ENCODE assay signal across 24 cellular contexts in the genomic region with DNA sequence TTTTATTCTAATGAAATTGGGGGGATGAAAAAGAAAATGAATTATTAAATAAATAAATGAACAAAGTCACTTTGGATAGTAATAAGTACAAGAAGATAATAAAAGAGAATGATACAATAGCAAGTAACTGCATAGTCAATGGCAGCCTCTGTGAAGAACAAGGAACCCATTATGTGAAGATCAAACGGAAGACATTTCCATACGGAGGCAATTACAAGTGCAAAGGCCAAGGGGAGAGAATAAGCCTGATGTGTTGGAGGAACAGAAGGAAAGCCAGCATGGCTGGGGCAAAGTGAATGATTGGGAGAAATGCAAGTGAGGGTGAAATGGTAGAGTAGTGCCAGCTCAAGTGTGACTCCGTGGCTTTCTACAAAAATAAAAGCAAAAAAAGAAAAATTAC. TPM values are rescaled to one million over a fixed set of nuclear protein-coding genes. Genes with fewer than 3 reads are reported as not detected.
DNase-seq lines count a peak whose midpoint lies in the region; ATAC-seq, FAIRE-seq and TF ChIP-seq lines count a peak whose summit lies in the region.
"Had no signal": no experiment of that assay in that cellular context is flagged by ENCODE, and none has a peak within 500 bp of the region (broad histone marks: within the 10 kb centered on the region; RNA-seq: fewer than 3 reads in every experiment).

No MANE protein-coding gene starts in this region.

- FAIRE-seq in HepG2 (lab: Jason Lieb, UNC): peak; percentile 60
- FAIRE-seq: GM12878, GM19239, K562 had no signal

- H3K9ac ChIP-seq in HepG2 (ENCODE audit: insufficient read depth, low read depth, low read length): peak overlapping the region; percentile 62
- H3K9ac ChIP-seq: SK-N-SH had no signal

- in situ Hi-C loops in HepG2 (cut with HindIII; ENCODE audit: extremely low pct_ligation_motif_present, low pct_unique_long_range_greater_than_20kb): no loop called here

- H3K4me1 Mint-ChIP-seq in WTC11: peaks cover 4% of the 10 kb centered on the region
- H3K4me1 Mint-ChIP-seq in neural crest cell: peaks cover 34% of the 10 kb centered on the region
- no peaks in the 10 kb centered on the region for H3K4me1 Mint-ChIP-seq in activated CD4-positive, alpha-beta T cell treated with anti-CD3 and anti-CD28 coated beads, Interleukin-2, amount 10 ng/mL, durations not matched to agents 24 days and 14 days

- TF ChIP-seq EP300 in HepG2 (IDR thresholded peaks at IDR 0.05; ENCODE audit: low read depth in 2 of 2, low read length in 2 of 2) (peak; percentile 22 to 83; a peak in 2 of 4 replicates), HepG2 (CRISPR knock-in tag; IDR thresholded peaks at IDR 0.05; ENCODE audit: borderline replicate concordance) (peak; percentile 54; the same call in 1 of the 2 replicates)

- H3K79me2 ChIP-seq in HepG2 (ENCODE audit: insufficient read depth, low read length): no peaks in the 10 kb centered on the region

- ATAC-seq in HepG2 (peak; percentile 100), right lobe of liver (no peak), WTC11 (peak; percentile 32; the same call in 1 of the 2 replicates)
- ATAC-seq: GM12878 had no signal

- CTCF ChIA-PET in HepG2 (lab: Yijun Ruan, JAX; ENCODE audit: low intra/inter-chr PET ratio, low total read pairs) (no interaction called here), WTC11 (lab: Charles Lee) (no interaction called here)

- H3K27me3 ChIP-seq in HepG2 (ENCODE audit: control insufficient read depth in 1 of 2, insufficient read depth in 2 of 2, low read length in 2 of 2) (no peaks in the 10 kb centered on the region), right lobe of liver (no peaks in the 10 kb centered on the region)
- H3K27me3 ChIP-seq: BE2C had no signal

- H4K20me1 ChIP-seq in HepG2 (ENCODE audit: insufficient read depth, low read length): no peaks in the 10 kb centered on the region

- no peak for TF ChIP-seq POLR2A in HepG2 (IDR thresholded peaks at IDR 0.05; ENCODE audit: insufficient read depth in 1 of 2, low read depth in 2 of 2, low read length in 2 of 2)
- no peak for TF ChIP-seq POLR2A in right lobe of liver (IDR thresholded peaks at IDR 0.05)

- H3K4me2 ChIP-seq in HepG2 (ENCODE audit: low read depth, low read length): peak overlapping the region; percentile 47
- H3K4me2 ChIP-seq: SK-N-SH had no signal

- POLR2A ChIA-PET in HepG2 (lab: Yijun Ruan, JAX) (interaction anchor here (1.0 to 1.9 kb wide), 6 partner anchors 9 to 54 kb away, joined by 3 to 10 read pairs (median 4); no protein-coding TSS in a partner anchor), WTC11 (lab: Charles Lee) (no interaction called here)

- no peak overlapping the region for H3K27ac Mint-ChIP-seq in WTC11
- H3K27ac Mint-ChIP-seq in neural crest cell (ENCODE audit: unreplicated experiment): peak overlapping the region; percentile 58
- H3K27ac Mint-ChIP-seq in activated CD4-positive, alpha-beta T cell treated with anti-CD3 and anti-CD28 coated beads, Interleukin-2, amount 10 ng/mL, durations not matched to agents 24 days and 14 days: no peak overlapping the region
- H3K27ac Mint-ChIP-seq: CD4-positive, alpha-beta T cell had no signal

- H3K4me1 ChIP-seq in HepG2 (ENCODE audit: insufficient read depth, low read length) (peaks cover 53% of the 10 kb centered on the region), right lobe of liver (no peaks in the 10 kb centered on the region)
- H3K4me1 ChIP-seq: BE2C had no signal

- H3K27me3 Mint-ChIP-seq in WTC11 (ENCODE audit: low read depth) (no peaks in the 10 kb centered on the region), neural crest cell (ENCODE audit: low read depth) (no peaks in the 10 kb centered on the region)
- H3K27me3 Mint-ChIP-seq in activated CD4-positive, alpha-beta T cell treated with anti-CD3 and anti-CD28 coated beads, Interleukin-2, amount 10 ng/mL, durations not matched to agents 24 days and 14 days: peaks cover 24% of the 10 kb centered on the region

- H3K27ac ChIP-seq in HepG2 (ENCODE audit: extremely low read length, insufficient read depth, low read length) (peak overlapping the region; percentile 84), right lobe of liver (no peak overlapping the region)

- TF ChIP-seq CTCF in HepG2 (CRISPR knock-in tag; IDR thresholded peaks at IDR 0.05) (no peak), right lobe of liver (IDR thresholded peaks at IDR 0.05) (no peak), WTC11 (IDR thresholded peaks at IDR 0.05) (no peak), neural crest cell (conservative IDR thresholded peaks at IDR 0.05) (no peak)

- intact Hi-C loops in HepG2 (cut with micrococcal nuclease; ENCODE audit: unreplicated experiment) (loop anchor here (5.0 kb wide), 1 partner anchor 36 kb away; no protein-coding TSS in a partner anchor), right lobe of liver (cut with DNase I) (no loop called here)
- intact Hi-C loops in activated CD4-positive, alpha-beta T cell treated with anti-CD3 and anti-CD28 coated beads, Interleukin-2, amount 10 ng/mL, durations not matched to agents 24 days and 14 days (cut with micrococcal nuclease): no loop called here

- no peak overlapping the region for H2AFZ ChIP-seq in HepG2 (ENCODE audit: low read length)

- H3K36me3 Mint-ChIP-seq in WTC11: no peaks in the 10 kb centered on the region
- H3K36me3 Mint-ChIP-seq in neural crest cell (ENCODE audit: low read depth): no peaks in the 10 kb centered on the region
- H3K36me3 Mint-ChIP-seq in activated CD4-positive, alpha-beta T cell treated with anti-CD3 and anti-CD28 coated beads, Interleukin-2, amount 10 ng/mL, durations not matched to agents 24 days and 14 days (ENCODE audit: low read depth): no peaks in the 10 kb centered on the region

- H3K36me3 ChIP-seq in HepG2 (replicated peaks in 1 of 2; ENCODE audit: control insufficient read depth in 1 of 2, insufficient read depth in 2 of 2, low read length in 2 of 2) (no peaks in the 10 kb centered on the region), right lobe of liver (no peaks in the 10 kb centered on the region)
- H3K36me3 ChIP-seq: BE2C had no signal

- no peak overlapping the region for H3K4me3 Mint-ChIP-seq in WTC11
- H3K4me3 Mint-ChIP-seq in neural crest cell: peak overlapping the region; percentile 19
- no peak overlapping the region for H3K4me3 Mint-ChIP-seq in activated CD4-positive, alpha-beta T cell treated with anti-CD3 and anti-CD28 coated beads, Interleukin-2, amount 10 ng/mL, durations not matched to agents 24 days and 14 days
- H3K4me3 Mint-ChIP-seq: CD4-positive, alpha-beta T cell had no signal

- 0 out of 2 replicates have a peak, but pooled peaks have one; percentile 10 for TF ChIP-seq RAD21 in HepG2 (CRISPR knock-in tag; IDR thresholded peaks at IDR 0.05)

- H3K4me3 ChIP-seq in HepG2 (replicated peaks in 1 of 3; ENCODE audit: insufficient read depth in 1 of 3, low read depth in 2 of 3, low read length in 3 of 3) (no peak overlapping the region), right lobe of liver (no peak overlapping the region)
- H3K4me3 ChIP-seq: GM12878, K562 had no signal

- 4% methylated on average over 3 of the region's 3 CpGs for WGBS in HepG2 (ENCODE audit: low lambda C conversion rate)
- 60% methylated on average over 3 of the region's 3 CpGs for WGBS in right lobe of liver (ENCODE audit: insufficient coverage, low coverage, low lambda C conversion rate, missing lambda C conversion rate)

- no TSS peak for BruUV-seq in HepG2 (replicated peaks; lab: Mats Ljungman, UMichigan)

- no peaks in the 10 kb centered on the region for H3K9me3 ChIP-seq in HepG2 (ENCODE audit: low read length)
- no peaks in the 10 kb centered on the region for H3K9me3 ChIP-seq in right lobe of liver
- H3K9me3 ChIP-seq: BE2C, SK-N-SH had no signal

- DNase-seq in HepG2 (ENCODE audit: low spot score) (peak; percentile 97), right lobe of liver (no peak), WTC11 (ENCODE audit: low spot score) (no peak), neural crest cell (ENCODE audit: low read depth, low spot score) (no peak), NOMO-1 treated with DMSO at 0.1 percent for 48 hours (lab: John Stamatoyannopoulos, UW; ENCODE audit: unreplicated experiment) (no peak), NCI-H146 treated with DMSO at 0.1 percent for 48 hours (lab: John Stamatoyannopoulos, UW; ENCODE audit: unreplicated experiment) (no peak), cerebellar nuclear complex (lab: John Stamatoyannopoulos, UW) (no peak)
- no peak for DNase-seq in activated CD4-positive, alpha-beta T cell treated with anti-CD3 and anti-CD28 coated beads, Interleukin-2, amount 10 ng/mL, durations not matched to agents 24 days and 14 days
- DNase-seq: BE2C; Calu3; CD4-positive, alpha-beta T cell; DMS53; EL; GOT3; NCI-H187; NCI-H2107; NCI-H510A; SHP77; SK-N-SH had no signal

- H3K9me3 Mint-ChIP-seq in WTC11: no peaks in the 10 kb centered on the region
- no peaks in the 10 kb centered on the region for H3K9me3 Mint-ChIP-seq in neural crest cell
- H3K9me3 Mint-ChIP-seq in activated CD4-positive, alpha-beta T cell treated with anti-CD3 and anti-CD28 coated beads, Interleukin-2, amount 10 ng/mL, durations not matched to agents 24 days and 14 days: no peaks in the 10 kb centered on the region
- H3K9me3 Mint-ChIP-seq: CD4-positive, alpha-beta T cell had no signal

RNA-seq across cellular contexts. Expression of a gene that starts 43.9 kb away (rescaled TPM):
- 129 and 178 TPM in 2 replicates for total RNA-seq in HepG2 (2016; rRNA removed; fragmentation: Illumina TruSeq; extraction: Trizol)
- 208 and 211 TPM in 2 replicates for total RNA-seq in HepG2 (2016; cell fraction: cytosol; rRNA removed; fragmentation: Illumina TruSeq; extraction: Trizol; ENCODE audit: low read depth)
- 126 and 183 TPM in 2 replicates for total RNA-seq in HepG2 (2016; cell fraction: insoluble cytoplasmic fraction; rRNA removed; fragmentation: Illumina TruSeq; extraction: Trizol)
- total RNA-seq in HepG2 (2016; cell fraction: membrane; rRNA removed; fragmentation: Illumina TruSeq; extraction: Trizol): 296 and 310 TPM in 2 replicates
- total RNA-seq in HepG2 (2016; cell fraction: nucleus; rRNA removed; fragmentation: Illumina TruSeq; extraction: Trizol): 171 and 189 TPM in 2 replicates
- polyA plus RNA-seq in HepG2 (2011; rRNA removed): 88.1 and 117 TPM in 2 replicates
- 49.7 and 67.3 TPM in 2 replicates for polyA plus RNA-seq in HepG2 (2011; cell fraction: cytosol; rRNA removed)
- 44.4 and 56.5 TPM in 2 replicates for polyA plus RNA-seq in HepG2 (2011; cell fraction: nucleus; rRNA removed)
- 90.0 and 113 TPM in 2 replicates for polyA plus RNA-seq in HepG2 (2012)
- 361 and 410 TPM in 2 replicates for polyA plus RNA-seq in HepG2 (2016; cell fraction: cytosol; fragmentation: Illumina TruSeq; extraction: Trizol; ENCODE audit: low read depth)
- 161 and 176 TPM in 2 replicates for polyA plus RNA-seq in HepG2 (2016; cell fraction: insoluble cytoplasmic fraction; fragmentation: Illumina TruSeq; extraction: Trizol; ENCODE audit: low read depth)
- polyA plus RNA-seq in HepG2 (2016; cell fraction: membrane; fragmentation: Illumina TruSeq; extraction: Trizol; ENCODE audit: low read depth): 379 and 382 TPM in 2 replicates
- 235 and 262 TPM in 2 replicates for polyA plus RNA-seq in HepG2 (2016; cell fraction: nucleus; fragmentation: Illumina TruSeq; extraction: Trizol; ENCODE audit: insufficient read depth, low read depth)
- polyA minus RNA-seq in HepG2 (2011; rRNA and poly(A)+ RNA removed; ENCODE audit: low replicate concordance): 12.6 and 91.0 TPM in 2 replicates
- 46.9 and 67.8 TPM in 2 replicates for polyA minus RNA-seq in HepG2 (2011; cell fraction: cytosol; rRNA and poly(A)+ RNA removed)
- polyA minus RNA-seq in HepG2 (2011; cell fraction: nucleus; rRNA and poly(A)+ RNA removed): 134 and 160 TPM in 2 replicates
- total RNA-seq in right lobe of liver: 100 to 1,000 TPM in 1 of 6 experiments, 10 to 100 TPM in 5; 52.3 to 110 (median 75.8) TPM
- total RNA-seq in WTC11 (2021): 17.6 to 19.8 TPM (median 19.1 TPM) in 3 replicates
- 20.7 and 22.7 TPM in 2 replicates for total RNA-seq in neural crest cell
- total RNA-seq in activated CD4-positive, alpha-beta T cell treated with anti-CD3 and anti-CD28 coated beads, Interleukin-2, amount 10 ng/mL, durations not matched to agents 24 days and 14 days: 13.9 and 15.3 TPM in 2 replicates

RNA-seq across cellular contexts. Expression of a gene that starts 58.7 kb away (rescaled TPM):
- total RNA-seq in HepG2 (2016; rRNA removed; fragmentation: Illumina TruSeq; extraction: Trizol) (0.31 and 0.44 TPM in 2 replicates), right lobe of liver (1 to 10 TPM in 2 of 6 experiments, under 1 TPM in 3, not detected in 1; 0.07 to 6.3 (median 0.66) TPM), WTC11 (2021) (not detected in 3 replicates), neural crest cell (0.20 TPM in 1 of 2 replicates, not detected in the other)
- total RNA-seq in HepG2 (2016; cell fraction: cytosol; rRNA removed; fragmentation: Illumina TruSeq; extraction: Trizol; ENCODE audit: low read depth): not detected in 2 replicates
- total RNA-seq in HepG2 (2016; cell fraction: insoluble cytoplasmic fraction; rRNA removed; fragmentation: Illumina TruSeq; extraction: Trizol): 0.24 and 0.28 TPM in 2 replicates
- 0.15 and 0.28 TPM in 2 replicates for total RNA-seq in HepG2 (2016; cell fraction: membrane; rRNA removed; fragmentation: Illumina TruSeq; extraction: Trizol)
- 0.31 and 0.34 TPM in 2 replicates for total RNA-seq in HepG2 (2016; cell fraction: nucleus; rRNA removed; fragmentation: Illumina TruSeq; extraction: Trizol)
- 0.34 and 0.53 TPM in 2 replicates for polyA plus RNA-seq in HepG2 (2011; rRNA removed)
- 0.19 and 0.23 TPM in 2 replicates for polyA plus RNA-seq in HepG2 (2011; cell fraction: cytosol; rRNA removed)
- 0.16 and 0.21 TPM in 2 replicates for polyA plus RNA-seq in HepG2 (2011; cell fraction: nucleus; rRNA removed)
- 0.15 and 0.30 TPM in 2 replicates for polyA plus RNA-seq in HepG2 (2012)
- 0.08 and 0.12 TPM in 2 replicates for polyA plus RNA-seq in HepG2 (2016; cell fraction: cytosol; fragmentation: Illumina TruSeq; extraction: Trizol; ENCODE audit: low read depth)
- polyA plus RNA-seq in HepG2 (2016; cell fraction: insoluble cytoplasmic fraction; fragmentation: Illumina TruSeq; extraction: Trizol; ENCODE audit: low read depth): 0.50 and 0.66 TPM in 2 replicates
- polyA plus RNA-seq in HepG2 (2016; cell fraction: membrane; fragmentation: Illumina TruSeq; extraction: Trizol; ENCODE audit: low read depth): 0.13 and 0.16 TPM in 2 replicates
- polyA plus RNA-seq in HepG2 (2016; cell fraction: nucleus; fragmentation: Illumina TruSeq; extraction: Trizol; ENCODE audit: insufficient read depth, low read depth): 0.40 and 0.91 TPM in 2 replicates
- 0.22 TPM in 1 of 2 replicates, not detected in the other for polyA minus RNA-seq in HepG2 (2011; rRNA and poly(A)+ RNA removed; ENCODE audit: low replicate concordance)
- polyA minus RNA-seq in HepG2 (2011; cell fraction: cytosol; rRNA and poly(A)+ RNA removed): 0.69 TPM in 1 of 2 replicates, not detected in the other
- 0.39 and 0.62 TPM in 2 replicates for polyA minus RNA-seq in HepG2 (2011; cell fraction: nucleus; rRNA and poly(A)+ RNA removed)
- not detected in 2 replicates for total RNA-seq in activated CD4-positive, alpha-beta T cell treated with anti-CD3 and anti-CD28 coated beads, Interleukin-2, amount 10 ng/mL, durations not matched to agents 24 days and 14 days
- total RNA-seq: A172; Calu3; CD4-positive, alpha-beta T cell; GM12878; K562; OCI-LY7 had no signal
- polyA plus RNA-seq: GM12878, K562, SK-N-SH had no signal

Comparison
In these comparisons a context has a peak if more than half of its experiments do, and no peak if none do; other contexts are left out.
1. ATAC-seq: peak in HepG2 (single experiment) and WTC11 (single experiment); none in right lobe of liver (0 of 4).